Comparison of ENCODE assay signal across 2 cellular contexts in the genomic region with DNA sequence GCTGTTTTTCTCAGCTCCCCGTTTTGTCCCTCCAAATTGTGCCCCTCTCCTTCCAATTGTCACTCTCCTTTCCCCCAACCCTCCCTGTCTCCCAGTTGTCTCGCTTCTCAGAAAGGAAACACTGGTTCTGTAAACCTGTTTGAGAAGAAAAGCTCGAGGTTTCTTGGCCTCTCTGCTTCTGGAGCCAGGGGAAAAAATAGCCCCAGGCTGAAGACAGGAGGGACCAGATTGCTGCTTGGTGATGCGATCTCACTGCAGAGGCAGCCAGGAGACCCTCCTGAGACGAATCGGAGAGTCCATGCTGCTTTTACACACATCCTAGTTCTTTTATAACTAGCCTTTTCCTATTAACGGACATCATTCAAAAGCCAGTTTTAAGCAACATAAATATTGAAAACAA.
TF ChIP-seq lines count a peak whose summit lies in the region.

No MANE protein-coding gene starts in this region.

TF ChIP-seq in GM23338, 12 proteins besides CTCF, POLR2A, EP300 and RAD21:
- TF ChIP-seq, protein P1, sequence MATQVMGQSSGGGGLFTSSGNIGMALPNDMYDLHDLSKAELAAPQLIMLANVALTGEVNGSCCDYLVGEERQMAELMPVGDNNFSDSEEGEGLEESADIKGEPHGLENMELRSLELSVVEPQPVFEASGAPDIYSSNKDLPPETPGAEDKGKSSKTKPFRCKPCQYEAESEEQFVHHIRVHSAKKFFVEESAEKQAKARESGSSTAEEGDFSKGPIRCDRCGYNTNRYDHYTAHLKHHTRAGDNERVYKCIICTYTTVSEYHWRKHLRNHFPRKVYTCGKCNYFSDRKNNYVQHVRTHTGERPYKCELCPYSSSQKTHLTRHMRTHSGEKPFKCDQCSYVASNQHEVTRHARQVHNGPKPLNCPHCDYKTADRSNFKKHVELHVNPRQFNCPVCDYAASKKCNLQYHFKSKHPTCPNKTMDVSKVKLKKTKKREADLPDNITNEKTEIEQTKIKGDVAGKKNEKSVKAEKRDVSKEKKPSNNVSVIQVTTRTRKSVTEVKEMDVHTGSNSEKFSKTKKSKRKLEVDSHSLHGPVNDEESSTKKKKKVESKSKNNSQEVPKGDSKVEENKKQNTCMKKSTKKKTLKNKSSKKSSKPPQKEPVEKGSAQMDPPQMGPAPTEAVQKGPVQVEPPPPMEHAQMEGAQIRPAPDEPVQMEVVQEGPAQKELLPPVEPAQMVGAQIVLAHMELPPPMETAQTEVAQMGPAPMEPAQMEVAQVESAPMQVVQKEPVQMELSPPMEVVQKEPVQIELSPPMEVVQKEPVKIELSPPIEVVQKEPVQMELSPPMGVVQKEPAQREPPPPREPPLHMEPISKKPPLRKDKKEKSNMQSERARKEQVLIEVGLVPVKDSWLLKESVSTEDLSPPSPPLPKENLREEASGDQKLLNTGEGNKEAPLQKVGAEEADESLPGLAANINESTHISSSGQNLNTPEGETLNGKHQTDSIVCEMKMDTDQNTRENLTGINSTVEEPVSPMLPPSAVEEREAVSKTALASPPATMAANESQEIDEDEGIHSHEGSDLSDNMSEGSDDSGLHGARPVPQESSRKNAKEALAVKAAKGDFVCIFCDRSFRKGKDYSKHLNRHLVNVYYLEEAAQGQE (IDR thresholded peaks at IDR 0.05; ENCODE audit: unreplicated experiment) = no peak

TF ChIP-seq in H1, 55 proteins besides CTCF, POLR2A, EP300 and RAD21:
- TF ChIP-seq TCF12 (IDR thresholded peaks at IDR 0.05; ENCODE audit: low read depth, low read length) (no peak), TBP (IDR thresholded peaks at IDR 0.05; ENCODE audit: low read depth, low read length) (no peak), SUZ12 (IDR thresholded peaks at IDR 0.05; ENCODE audit: low read length) (no peak), SRF (IDR thresholded peaks at IDR 0.05; ENCODE audit: low read depth, low read length) (no peak), RFX5 (IDR thresholded peaks at IDR 0.05; ENCODE audit: borderline replicate concordance, low read depth, low read length) (no peak), ZNF274 (IDR thresholded peaks at IDR 0.05; ENCODE audit: borderline replicate concordance, extremely low read depth, low read length) (no peak), RNF2 (IDR thresholded peaks at IDR 0.05; ENCODE audit: borderline replicate concordance, low read depth, low read length, missing control alignments, poor library complexity, severe bottlenecking) (no peak), CHD1 (IDR thresholded peaks at IDR 0.05; ENCODE audit: low read depth, low read length) (no peak), NANOG (IDR thresholded peaks at IDR 0.05; ENCODE audit: insufficient read depth, low read depth, low read length, poor library complexity, severe bottlenecking) (no peak), MAX (IDR thresholded peaks at IDR 0.05) (no peak), SIX5 (IDR thresholded peaks at IDR 0.05; ENCODE audit: low read depth, low read length) (no peak)
TF ChIP-seq in H1: peak in this region for 0.
